In genomic region chr1:178899402-178899801, GRCh38 we compare ENCODE assay signal across 19 cellular contexts. TPM values are rescaled to one million over a fixed set of nuclear protein-coding genes. Genes with fewer than 3 reads are reported as not detected.
A peak's percentile ranks its signal among the peaks of the same experiment; 100 is the strongest.
DNase-seq lines count a peak whose midpoint lies in the region; ATAC-seq and FAIRE-seq lines count a peak whose summit lies in the region.
"Had no signal": no experiment of that assay in that cellular context is flagged by ENCODE, and none has a peak within 500 bp of the region (broad histone marks: within the 10 kb centered on the region; RNA-seq: fewer than 3 reads in every experiment).

No MANE protein-coding gene starts in this region.

- CTCF ChIA-PET in CD4-positive, alpha-beta memory T cell (lab: Charles Lee; ENCODE audit: partially characterized antibody) = no interaction called here

- POLR2A ChIA-PET in CD4-positive, alpha-beta memory T cell (lab: Charles Lee; ENCODE audit: partially characterized antibody) = no interaction called here

- peak overlapping the region in 6 of 8 donors; percentile 4 to 68 (median 44) for H3K4me3 Mint-ChIP-seq in CD4-positive, alpha-beta memory T cell
- H3K4me3 Mint-ChIP-seq in memory B cell = no peak overlapping the region

- peak; percentile 41 for FAIRE-seq in A204.1 (lab: Jason Lieb, UNC)
- FAIRE-seq: G401.6 had no signal

- intact Hi-C loops in CD4-positive, alpha-beta memory T cell (cut with micrococcal nuclease) = no loop called here

- peak overlapping the region in 3 of 7 donors; percentile 13 to 63 (median 45) for H3K27ac Mint-ChIP-seq in CD4-positive, alpha-beta memory T cell
- peak overlapping the region; percentile 90 for H3K27ac Mint-ChIP-seq in memory B cell

- DNase-seq in CD4-positive, alpha-beta memory T cell = peak in 1 of 5 donors; percentile 1
- DNase-seq in OCI-M1 (lab: John Stamatoyannopoulos, UW) (peak; percentile 29), memory B cell (ENCODE audit: low spot score in 2 of 2) (no peak), globus pallidus (ENCODE audit: low spot score) (no peak), SKM-1 treated with dmso at 0.1 percent for 144 hours (lab: John Stamatoyannopoulos, UW; ENCODE audit: unreplicated experiment) (no peak)
- DNase-seq in activated CD4-positive, alpha-beta T cell treated with anti-CD3 and anti-CD28 coated beads, Interleukin-2, amount 50 U/mL, for 48 hours = no peak
- DNase-seq: ACHN, DMS 273 treated with DMSO at 0.1 percent for 48 hours, GM23248, NCI-H1092 treated with DMSO at 0.1 percent for 48 hours, NCI-H146, NCI-H2081, SHP77 had no signal

- H3K9me3 Mint-ChIP-seq in CD4-positive, alpha-beta memory T cell = peaks cover 4 to 17% (median 7%) of the 10 kb centered on the region in 8 donors
- H3K9me3 Mint-ChIP-seq in memory B cell = peaks cover 8% of the 10 kb centered on the region

- no peaks in the 10 kb centered on the region for H3K36me3 ChIP-seq in CD4-positive, alpha-beta memory T cell (ENCODE audit: insufficient read depth, low read length)
- H3K36me3 ChIP-seq: HAP-1 had no signal

- ATAC-seq in memory B cell (ENCODE audit: low read depth) = peak; percentile 46

- H3K4me1 ChIP-seq in CD4-positive, alpha-beta memory T cell (ENCODE audit: insufficient read depth, low read length) = peaks cover 5% of the 10 kb centered on the region
- H3K4me1 ChIP-seq: HAP-1 had no signal

- no peaks in the 10 kb centered on the region for H3K27me3 ChIP-seq in CD4-positive, alpha-beta memory T cell (ENCODE audit: insufficient read depth, low read length)

- H3K36me3 Mint-ChIP-seq in CD4-positive, alpha-beta memory T cell = peaks cover 16 to 32% of the 10 kb centered on the region in 2 donors
- H3K36me3 Mint-ChIP-seq in memory B cell = peaks cover 47% of the 10 kb centered on the region

- H3K4me3 ChIP-seq in CD4-positive, alpha-beta memory T cell (ENCODE audit: low read length in 2 of 2) = no peak overlapping the region
- H3K4me3 ChIP-seq: GM23248, HAP-1, SK-N-MC had no signal

- no peak overlapping the region for H3K27ac ChIP-seq in CD4-positive, alpha-beta memory T cell (ENCODE audit: low read depth, low read length)
- H3K27ac ChIP-seq: C4-2B, GM23248, HL-60, SK-N-MC had no signal

- no peaks in the 10 kb centered on the region for H3K9me3 ChIP-seq in CD4-positive, alpha-beta memory T cell (ENCODE audit: control insufficient read depth in 1 of 2, low read length in 2 of 2)
- H3K9me3 ChIP-seq: HAP-1 had no signal

- H3K27me3 Mint-ChIP-seq in CD4-positive, alpha-beta memory T cell = peaks cover 0 to 1% of the 10 kb centered on the region in 2 donors
- no peaks in the 10 kb centered on the region for H3K27me3 Mint-ChIP-seq in memory B cell

- peaks cover 4 to 14% (median 8%) of the 10 kb centered on the region in 4 donors for H3K4me1 Mint-ChIP-seq in CD4-positive, alpha-beta memory T cell
- peaks cover 17% of the 10 kb centered on the region for H3K4me1 Mint-ChIP-seq in memory B cell

RNA-seq across cellular contexts. Expression of gene ANGPTL1, which starts 28.5 kb away (rescaled TPM):
- not detected for total RNA-seq in CD4-positive, alpha-beta memory T cell
- polyA plus RNA-seq in CD4-positive, alpha-beta memory T cell = not detected
